Comparison of ENCODE assay signal across 10 cellular contexts in genomic region chr14:105863296-105864108, GRCh38.
DNase-seq lines count a peak whose midpoint lies in the region; ATAC-seq and TF ChIP-seq lines count a peak whose summit lies in the region.
"Had no signal": no experiment of that assay in that cellular context is flagged by ENCODE, and none has a peak within 500 bp of the region (broad histone marks: within the 10 kb centered on the region; RNA-seq: fewer than 3 reads in every experiment).

No MANE protein-coding gene starts in this region.

- intact Hi-C loops in cardiac septum (cut with DNase I), result no loop called here

- H3K4me3 Mint-ChIP-seq in stimulated activated naive B cell treated with anti-CD40 and anti-IgM and Interleukin-4, amounts not matched to agents 10 μg/mL and 1 μg/mL and 100 μg/mL, for 72 hours, result peak overlapping the region; percentile 93 to 98

- H3K4me3 ChIP-seq in Peyer's patch, result peak overlapping the region in 2 of 4 donors; percentile 47 to 57
- H3K4me3 ChIP-seq: skin epidermis had no signal

- TF ChIP-seq POLR2A in Peyer's patch (IDR thresholded peaks at IDR 0.05), result no peak

- H3K27me3 Mint-ChIP-seq in stimulated activated naive B cell treated with anti-CD40 and anti-IgM and Interleukin-4, amounts not matched to agents 10 μg/mL and 1 μg/mL and 100 μg/mL, for 72 hours, result no peaks in the 10 kb centered on the region

- in situ Hi-C loops in GM13976 (cut with MboI; ENCODE audit: low sequenced_read_pairs, unreplicated experiment), result no loop called here

- no peak for ATAC-seq in stimulated activated naive B cell treated with anti-CD40 and anti-IgM and Interleukin-4, amounts not matched to agents 10 μg/mL and 1 μg/mL and 100 μg/mL, for 72 hours (replicated peaks)

- H3K36me3 Mint-ChIP-seq in stimulated activated naive B cell treated with anti-CD40 and anti-IgM and Interleukin-4, amounts not matched to agents 10 μg/mL and 1 μg/mL and 100 μg/mL, for 72 hours, result peaks cover 53 to 58% of the 10 kb centered on the region in 2 donors

- H3K36me3 ChIP-seq in Peyer's patch, result no peaks in the 10 kb centered on the region

- H3K27ac ChIP-seq in Peyer's patch, result peak overlapping the region in 2 of 4 donors; percentile 77 to 88

- peak overlapping the region; percentile 100 for H3K27ac Mint-ChIP-seq in stimulated activated naive B cell treated with anti-CD40 and anti-IgM and Interleukin-4, amounts not matched to agents 10 μg/mL and 1 μg/mL and 100 μg/mL, for 72 hours

- H3K9me3 ChIP-seq in Peyer's patch, result no peaks in the 10 kb centered on the region

- peaks cover 3 to 12% of the 10 kb centered on the region in 2 donors for H3K4me1 Mint-ChIP-seq in stimulated activated naive B cell treated with anti-CD40 and anti-IgM and Interleukin-4, amounts not matched to agents 10 μg/mL and 1 μg/mL and 100 μg/mL, for 72 hours

- H3K27me3 ChIP-seq in Peyer's patch, result no peaks in the 10 kb centered on the region

- no peaks in the 10 kb centered on the region for H3K9me3 Mint-ChIP-seq in stimulated activated naive B cell treated with anti-CD40 and anti-IgM and Interleukin-4, amounts not matched to agents 10 μg/mL and 1 μg/mL and 100 μg/mL, for 72 hours

- TF ChIP-seq CTCF in GM13976 (IDR thresholded peaks at IDR 0.05; ENCODE audit: borderline replicate concordance, control extremely low read depth, extremely low read depth, insufficient read depth, missing control alignments) (no peak), Peyer's patch (IDR thresholded peaks at IDR 0.05) (no peak)

- peak; percentile 1 for DNase-seq in GM13976 (ENCODE audit: low spot score)
- peak in 2 of 3 donors; percentile 29 to 42 for DNase-seq in Peyer's patch
- DNase-seq in cardiac septum (ENCODE audit: low spot score), result peak; percentile 66
- DNase-seq in stimulated activated naive B cell treated with anti-CD40 and anti-IgM and Interleukin-4, amounts not matched to agents 10 μg/mL and 1 μg/mL and 100 μg/mL, for 72 hours, result no peak
- no peak for DNase-seq in central memory CD4-positive, alpha-beta T cell
- no peak for DNase-seq in SKM-1 (lab: John Stamatoyannopoulos, UW; ENCODE audit: unreplicated experiment)
- DNase-seq in SW480 (ENCODE audit: low spot score), result no peak
- DNase-seq: effector CD4-positive, alpha-beta T cell; mammary epithelial cell had no signal

- no peaks in the 10 kb centered on the region for H3K4me1 ChIP-seq in Peyer's patch

Comparison
In these comparisons a context has a peak if more than half of its experiments do, and no peak if none do; other contexts are left out.
1. DNase-seq: peak in GM13976 (single experiment), Peyer's patch (2 of 3) and cardiac septum (single experiment); none in stimulated activated naive B cell treated with anti-CD40 and anti-IgM and Interleukin-4, amounts not matched to agents 10 μg/mL and 1 μg/mL and 100 μg/mL, for 72 hours (single experiment), central memory CD4-positive, alpha-beta T cell (single experiment), SKM-1 (single experiment) and SW480 (single experiment).